In the genomic region with DNA sequence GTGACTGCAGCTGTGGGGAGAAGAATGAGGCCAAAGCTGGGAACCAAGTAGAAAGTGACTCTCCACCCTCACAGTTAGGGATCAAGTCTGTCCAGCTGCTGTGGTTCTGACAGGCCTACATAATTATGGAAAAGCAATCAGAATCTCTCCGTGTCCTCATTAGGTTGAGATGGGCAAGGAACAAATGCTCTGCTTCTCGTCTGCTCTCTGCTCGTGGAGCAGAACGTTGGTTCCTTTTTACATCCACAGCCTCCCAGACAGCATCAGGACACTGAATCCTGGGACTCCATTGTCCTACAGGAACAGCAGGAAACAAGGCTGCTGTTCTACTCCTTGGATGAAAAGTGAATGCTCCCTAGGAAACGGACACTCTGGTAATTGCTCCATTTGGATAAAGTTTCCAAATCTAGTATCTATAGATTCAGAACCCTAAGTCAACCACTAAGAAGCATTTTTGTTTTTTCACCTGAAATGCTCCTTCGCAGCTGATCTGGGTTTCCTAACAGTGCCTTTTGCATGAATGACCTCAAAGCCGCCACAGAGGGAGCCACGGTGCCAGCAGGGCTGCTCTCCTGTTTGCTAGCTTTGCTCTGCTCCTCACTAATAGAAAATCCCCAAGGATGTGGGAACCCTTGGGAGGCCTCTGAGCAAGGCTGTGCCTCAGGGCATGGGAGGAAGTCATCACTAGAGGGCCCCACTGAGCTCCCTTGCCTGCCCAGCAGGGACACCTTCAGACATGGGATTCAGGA, we compare ENCODE assay signal across 1 cellular context.
TF ChIP-seq lines count a peak whose summit lies in the region.

No MANE protein-coding gene starts in this region.

TF ChIP-seq in HepG2, 621 proteins besides CTCF, POLR2A, EP300 and RAD21 (continued from another document and continues in another):
- TF ChIP-seq, protein P1, sequence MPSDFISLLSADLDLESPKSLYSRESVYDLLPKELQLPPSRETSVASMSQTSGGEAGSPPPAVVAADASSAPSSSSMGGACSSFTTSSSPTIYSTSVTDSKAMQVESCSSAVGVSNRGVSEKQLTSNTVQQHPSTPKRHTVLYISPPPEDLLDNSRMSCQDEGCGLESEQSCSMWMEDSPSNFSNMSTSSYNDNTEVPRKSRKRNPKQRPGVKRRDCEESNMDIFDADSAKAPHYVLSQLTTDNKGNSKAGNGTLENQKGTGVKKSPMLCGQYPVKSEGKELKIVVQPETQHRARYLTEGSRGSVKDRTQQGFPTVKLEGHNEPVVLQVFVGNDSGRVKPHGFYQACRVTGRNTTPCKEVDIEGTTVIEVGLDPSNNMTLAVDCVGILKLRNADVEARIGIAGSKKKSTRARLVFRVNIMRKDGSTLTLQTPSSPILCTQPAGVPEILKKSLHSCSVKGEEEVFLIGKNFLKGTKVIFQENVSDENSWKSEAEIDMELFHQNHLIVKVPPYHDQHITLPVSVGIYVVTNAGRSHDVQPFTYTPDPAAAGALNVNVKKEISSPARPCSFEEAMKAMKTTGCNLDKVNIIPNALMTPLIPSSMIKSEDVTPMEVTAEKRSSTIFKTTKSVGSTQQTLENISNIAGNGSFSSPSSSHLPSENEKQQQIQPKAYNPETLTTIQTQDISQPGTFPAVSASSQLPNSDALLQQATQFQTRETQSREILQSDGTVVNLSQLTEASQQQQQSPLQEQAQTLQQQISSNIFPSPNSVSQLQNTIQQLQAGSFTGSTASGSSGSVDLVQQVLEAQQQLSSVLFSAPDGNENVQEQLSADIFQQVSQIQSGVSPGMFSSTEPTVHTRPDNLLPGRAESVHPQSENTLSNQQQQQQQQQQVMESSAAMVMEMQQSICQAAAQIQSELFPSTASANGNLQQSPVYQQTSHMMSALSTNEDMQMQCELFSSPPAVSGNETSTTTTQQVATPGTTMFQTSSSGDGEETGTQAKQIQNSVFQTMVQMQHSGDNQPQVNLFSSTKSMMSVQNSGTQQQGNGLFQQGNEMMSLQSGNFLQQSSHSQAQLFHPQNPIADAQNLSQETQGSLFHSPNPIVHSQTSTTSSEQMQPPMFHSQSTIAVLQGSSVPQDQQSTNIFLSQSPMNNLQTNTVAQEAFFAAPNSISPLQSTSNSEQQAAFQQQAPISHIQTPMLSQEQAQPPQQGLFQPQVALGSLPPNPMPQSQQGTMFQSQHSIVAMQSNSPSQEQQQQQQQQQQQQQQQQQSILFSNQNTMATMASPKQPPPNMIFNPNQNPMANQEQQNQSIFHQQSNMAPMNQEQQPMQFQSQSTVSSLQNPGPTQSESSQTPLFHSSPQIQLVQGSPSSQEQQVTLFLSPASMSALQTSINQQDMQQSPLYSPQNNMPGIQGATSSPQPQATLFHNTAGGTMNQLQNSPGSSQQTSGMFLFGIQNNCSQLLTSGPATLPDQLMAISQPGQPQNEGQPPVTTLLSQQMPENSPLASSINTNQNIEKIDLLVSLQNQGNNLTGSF (CRISPR knock-in tag; IDR thresholded peaks at IDR 0.05), result no peak
- TF ChIP-seq FOXA3 (CRISPR knock-in tag; IDR thresholded peaks at IDR 0.05) (0 out of 2 replicates have a peak, but pooled peaks have one; percentile 13), NFATC3 (CRISPR knock-in tag; IDR thresholded peaks at IDR 0.05) (no peak), ZFP37 (CRISPR knock-in tag; IDR thresholded peaks at IDR 0.05; ENCODE audit: borderline replicate concordance) (peak; percentile 70; the same call in 1 of the 2 replicates), ZNF138 (CRISPR knock-in tag; IDR thresholded peaks at IDR 0.05; ENCODE audit: low read depth) (no peak), ZSCAN30 (CRISPR knock-in tag; IDR thresholded peaks at IDR 0.05) (no peak), MED1 (CRISPR knock-in tag; IDR thresholded peaks at IDR 0.05) (peak; percentile 66), POLR2AphosphoS5 (IDR thresholded peaks at IDR 0.05; ENCODE audit: low read depth, low read length) (no peak), ZNF598 (CRISPR knock-in tag; IDR thresholded peaks at IDR 0.05; ENCODE audit: borderline replicate concordance) (peak; percentile 58; the same call in 1 of the 2 replicates), ATRX (CRISPR knock-in tag; IDR thresholded peaks at IDR 0.05; ENCODE audit: borderline replicate concordance) (no peak), HNRNPLL (IDR thresholded peaks at IDR 0.05; ENCODE audit: low read depth, low read length, poor library complexity, severe bottlenecking) (no peak), FOXK2 (IDR thresholded peaks at IDR 0.05) (no peak), ZNF496 (CRISPR knock-in tag; IDR thresholded peaks at IDR 0.05; ENCODE audit: insufficient replicate concordance) (no peak), NR2F1 (CRISPR knock-in tag; IDR thresholded peaks at IDR 0.05) (no peak), HDAC2 (CRISPR knock-in tag; IDR thresholded peaks at IDR 0.05) (no peak), MIER2 (CRISPR knock-in tag; IDR thresholded peaks at IDR 0.05) (peak; percentile 71; the same call in 1 of the 2 replicates), ZBTB7B (CRISPR knock-in tag; IDR thresholded peaks at IDR 0.05) (no peak), JUND (CRISPR knock-in tag; IDR thresholded peaks at IDR 0.05) (no peak), RARG (CRISPR knock-in tag; IDR thresholded peaks at IDR 0.05; ENCODE audit: low read depth) (no peak), SNAPC2 (CRISPR knock-in tag; IDR thresholded peaks at IDR 0.05) (0 out of 2 replicates have a peak, but pooled peaks have one; percentile 55), SMARCC2 (IDR thresholded peaks at IDR 0.05) (no peak), RARA (CRISPR knock-in tag; IDR thresholded peaks at IDR 0.05) (peak; percentile 14; the same call in 1 of the 2 replicates)
- TF ChIP-seq, protein P2, sequence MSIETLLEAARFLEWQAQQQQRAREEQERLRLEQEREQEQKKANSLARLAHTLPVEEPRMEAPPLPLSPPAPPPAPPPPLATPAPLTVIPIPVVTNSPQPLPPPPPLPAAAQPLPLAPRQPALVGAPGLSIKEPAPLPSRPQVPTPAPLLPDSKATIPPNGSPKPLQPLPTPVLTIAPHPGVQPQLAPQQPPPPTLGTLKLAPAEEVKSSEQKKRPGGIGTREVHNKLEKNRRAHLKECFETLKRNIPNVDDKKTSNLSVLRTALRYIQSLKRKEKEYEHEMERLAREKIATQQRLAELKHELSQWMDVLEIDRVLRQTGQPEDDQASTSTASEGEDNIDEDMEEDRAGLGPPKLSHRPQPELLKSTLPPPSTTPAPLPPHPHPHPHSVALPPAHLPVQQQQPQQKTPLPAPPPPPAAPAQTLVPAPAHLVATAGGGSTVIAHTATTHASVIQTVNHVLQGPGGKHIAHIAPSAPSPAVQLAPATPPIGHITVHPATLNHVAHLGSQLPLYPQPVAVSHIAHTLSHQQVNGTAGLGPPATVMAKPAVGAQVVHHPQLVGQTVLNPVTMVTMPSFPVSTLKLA (IDR thresholded peaks at IDR 0.05), result no peak
- TF ChIP-seq, protein P3, sequence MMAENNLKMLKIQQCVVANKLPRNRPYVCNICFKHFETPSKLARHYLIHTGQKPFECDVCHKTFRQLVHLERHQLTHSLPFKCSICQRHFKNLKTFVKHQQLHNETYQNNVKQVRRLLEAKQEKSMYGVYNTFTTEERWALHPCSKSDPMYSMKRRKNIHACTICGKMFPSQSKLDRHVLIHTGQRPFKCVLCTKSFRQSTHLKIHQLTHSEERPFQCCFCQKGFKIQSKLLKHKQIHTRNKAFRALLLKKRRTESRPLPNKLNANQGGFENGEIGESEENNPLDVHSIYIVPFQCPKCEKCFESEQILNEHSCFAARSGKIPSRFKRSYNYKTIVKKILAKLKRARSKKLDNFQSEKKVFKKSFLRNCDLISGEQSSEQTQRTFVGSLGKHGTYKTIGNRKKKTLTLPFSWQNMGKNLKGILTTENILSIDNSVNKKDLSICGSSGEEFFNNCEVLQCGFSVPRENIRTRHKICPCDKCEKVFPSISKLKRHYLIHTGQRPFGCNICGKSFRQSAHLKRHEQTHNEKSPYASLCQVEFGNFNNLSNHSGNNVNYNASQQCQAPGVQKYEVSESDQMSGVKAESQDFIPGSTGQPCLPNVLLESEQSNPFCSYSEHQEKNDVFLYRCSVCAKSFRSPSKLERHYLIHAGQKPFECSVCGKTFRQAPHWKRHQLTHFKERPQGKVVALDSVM (CRISPR knock-in tag; IDR thresholded peaks at IDR 0.05), result no peak
- TF ChIP-seq, protein P4, sequence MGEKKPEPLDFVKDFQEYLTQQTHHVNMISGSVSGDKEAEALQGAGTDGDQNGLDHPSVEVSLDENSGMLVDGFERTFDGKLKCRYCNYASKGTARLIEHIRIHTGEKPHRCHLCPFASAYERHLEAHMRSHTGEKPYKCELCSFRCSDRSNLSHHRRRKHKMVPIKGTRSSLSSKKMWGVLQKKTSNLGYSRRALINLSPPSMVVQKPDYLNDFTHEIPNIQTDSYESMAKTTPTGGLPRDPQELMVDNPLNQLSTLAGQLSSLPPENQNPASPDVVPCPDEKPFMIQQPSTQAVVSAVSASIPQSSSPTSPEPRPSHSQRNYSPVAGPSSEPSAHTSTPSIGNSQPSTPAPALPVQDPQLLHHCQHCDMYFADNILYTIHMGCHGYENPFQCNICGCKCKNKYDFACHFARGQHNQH (CRISPR knock-in tag; IDR thresholded peaks at IDR 0.05), result no peak
- TF ChIP-seq, protein P5, sequence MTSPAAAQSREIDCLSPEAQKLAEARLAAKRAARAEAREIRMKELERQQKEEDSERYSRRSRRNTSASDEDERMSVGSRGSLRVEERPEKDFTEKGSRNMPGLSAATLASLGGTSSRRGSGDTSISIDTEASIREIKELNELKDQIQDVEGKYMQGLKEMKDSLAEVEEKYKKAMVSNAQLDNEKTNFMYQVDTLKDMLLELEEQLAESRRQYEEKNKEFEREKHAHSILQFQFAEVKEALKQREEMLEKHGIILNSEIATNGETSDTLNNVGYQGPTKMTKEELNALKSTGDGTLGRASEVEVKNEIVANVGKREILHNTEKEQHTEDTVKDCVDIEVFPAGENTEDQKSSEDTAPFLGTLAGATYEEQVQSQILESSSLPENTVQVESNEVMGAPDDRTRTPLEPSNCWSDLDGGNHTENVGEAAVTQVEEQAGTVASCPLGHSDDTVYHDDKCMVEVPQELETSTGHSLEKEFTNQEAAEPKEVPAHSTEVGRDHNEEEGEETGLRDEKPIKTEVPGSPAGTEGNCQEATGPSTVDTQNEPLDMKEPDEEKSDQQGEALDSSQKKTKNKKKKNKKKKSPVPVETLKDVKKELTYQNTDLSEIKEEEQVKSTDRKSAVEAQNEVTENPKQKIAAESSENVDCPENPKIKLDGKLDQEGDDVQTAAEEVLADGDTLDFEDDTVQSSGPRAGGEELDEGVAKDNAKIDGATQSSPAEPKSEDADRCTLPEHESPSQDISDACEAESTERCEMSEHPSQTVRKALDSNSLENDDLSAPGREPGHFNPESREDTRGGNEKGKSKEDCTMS (CRISPR knock-in tag; conservative IDR thresholded peaks at IDR 0.05), result no peak
- TF ChIP-seq, protein P6, sequence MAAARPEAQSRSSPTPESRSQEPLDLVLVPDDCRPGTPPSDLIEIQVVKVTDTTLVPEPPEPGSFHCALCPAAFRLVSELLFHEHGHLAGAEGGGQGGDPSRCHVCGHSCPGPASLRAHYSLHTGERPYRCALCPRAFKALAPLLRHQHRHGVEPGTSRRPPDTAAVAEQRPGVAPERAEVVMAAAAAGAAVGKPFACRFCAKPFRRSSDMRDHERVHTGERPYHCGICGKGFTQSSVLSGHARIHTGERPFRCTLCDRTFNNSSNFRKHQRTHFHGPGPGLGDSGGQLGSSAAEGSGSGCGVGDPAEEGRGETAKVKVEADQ (CRISPR knock-in tag; IDR thresholded peaks at IDR 0.05; ENCODE audit: borderline replicate concordance), result no peak
- TF ChIP-seq, protein P7, sequence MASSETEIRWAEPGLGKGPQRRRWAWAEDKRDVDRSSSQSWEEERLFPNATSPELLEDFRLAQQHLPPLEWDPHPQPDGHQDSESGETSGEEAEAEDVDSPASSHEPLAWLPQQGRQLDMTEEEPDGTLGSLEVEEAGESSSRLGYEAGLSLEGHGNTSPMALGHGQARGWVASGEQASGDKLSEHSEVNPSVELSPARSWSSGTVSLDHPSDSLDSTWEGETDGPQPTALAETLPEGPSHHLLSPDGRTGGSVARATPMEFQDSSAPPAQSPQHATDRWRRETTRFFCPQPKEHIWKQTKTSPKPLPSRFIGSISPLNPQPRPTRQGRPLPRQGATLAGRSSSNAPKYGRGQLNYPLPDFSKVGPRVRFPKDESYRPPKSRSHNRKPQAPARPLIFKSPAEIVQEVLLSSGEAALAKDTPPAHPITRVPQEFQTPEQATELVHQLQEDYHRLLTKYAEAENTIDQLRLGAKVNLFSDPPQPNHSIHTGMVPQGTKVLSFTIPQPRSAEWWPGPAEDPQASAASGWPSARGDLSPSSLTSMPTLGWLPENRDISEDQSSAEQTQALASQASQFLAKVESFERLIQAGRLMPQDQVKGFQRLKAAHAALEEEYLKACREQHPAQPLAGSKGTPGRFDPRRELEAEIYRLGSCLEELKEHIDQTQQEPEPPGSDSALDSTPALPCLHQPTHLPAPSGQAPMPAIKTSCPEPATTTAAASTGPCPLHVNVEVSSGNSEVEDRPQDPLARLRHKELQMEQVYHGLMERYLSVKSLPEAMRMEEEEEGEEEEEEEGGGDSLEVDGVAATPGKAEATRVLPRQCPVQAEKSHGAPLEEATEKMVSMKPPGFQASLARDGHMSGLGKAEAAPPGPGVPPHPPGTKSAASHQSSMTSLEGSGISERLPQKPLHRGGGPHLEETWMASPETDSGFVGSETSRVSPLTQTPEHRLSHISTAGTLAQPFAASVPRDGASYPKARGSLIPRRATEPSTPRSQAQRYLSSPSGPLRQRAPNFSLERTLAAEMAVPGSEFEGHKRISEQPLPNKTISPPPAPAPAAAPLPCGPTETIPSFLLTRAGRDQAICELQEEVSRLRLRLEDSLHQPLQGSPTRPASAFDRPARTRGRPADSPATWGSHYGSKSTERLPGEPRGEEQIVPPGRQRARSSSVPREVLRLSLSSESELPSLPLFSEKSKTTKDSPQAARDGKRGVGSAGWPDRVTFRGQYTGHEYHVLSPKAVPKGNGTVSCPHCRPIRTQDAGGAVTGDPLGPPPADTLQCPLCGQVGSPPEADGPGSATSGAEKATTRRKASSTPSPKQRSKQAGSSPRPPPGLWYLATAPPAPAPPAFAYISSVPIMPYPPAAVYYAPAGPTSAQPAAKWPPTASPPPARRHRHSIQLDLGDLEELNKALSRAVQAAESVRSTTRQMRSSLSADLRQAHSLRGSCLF (CRISPR knock-in tag; IDR thresholded peaks at IDR 0.05; ENCODE audit: borderline replicate concordance), result no peak
